In genomic region chr9:33446507-33447403, GRCh38 we compare ENCODE assay signal across 8 cellular contexts. TPM values are rescaled to one million over a fixed set of nuclear protein-coding genes. Genes with fewer than 3 reads are reported as not detected.
A peak's percentile ranks its signal among the peaks of the same experiment; 100 is the strongest.
DNase-seq lines count a peak whose midpoint lies in the region; ATAC-seq, FAIRE-seq and TF ChIP-seq lines count a peak whose summit lies in the region.

No MANE protein-coding gene starts in this region.

- H3K4me3 ChIP-seq in CD4-positive, alpha-beta memory T cell (ENCODE audit: low read length in 2 of 2) = peak overlapping the region; percentile 68 to 73
- H3K4me3 ChIP-seq in kidney (ENCODE audit: low read length in 2 of 2) = peak overlapping the region; percentile 72 to 86

- TF ChIP-seq CTCF in kidney (IDR thresholded peaks at IDR 0.05; ENCODE audit: borderline replicate concordance, extremely low read depth, insufficient read depth) = no peak

- no peak for FAIRE-seq in kidney (lab: Jason Lieb, UNC)

- ATAC-seq in GM19438 (IDR thresholded peaks at IDR 0.05; ENCODE audit: low read depth, unreplicated experiment) (peak; percentile 89), HG03460 (IDR thresholded peaks at IDR 0.05; ENCODE audit: unreplicated experiment) (peak; percentile 87)

- no peaks in the 10 kb centered on the region for H3K27me3 Mint-ChIP-seq in CD4-positive, alpha-beta memory T cell

- peak overlapping the region; percentile 75 for H3K27ac ChIP-seq in CD4-positive, alpha-beta memory T cell (ENCODE audit: low read depth, low read length)
- H3K27ac ChIP-seq in kidney (ENCODE audit: low read depth in 2 of 2, low read length in 2 of 2) = peak overlapping the region; percentile 88 to 92

- DNase-seq in CD4-positive, alpha-beta memory T cell = peak; percentile 78 to 90 (median 82)
- DNase-seq in SW480 (ENCODE audit: low spot score) (peak; percentile 73), astrocyte of the hippocampus (ENCODE audit: low read depth, low spot score) (peak; percentile 59), kidney (peak; percentile 91), Ammon's horn (ENCODE audit: low spot score) (no peak)
- DNase-seq in stimulated activated CD4-positive, alpha-beta T cell treated with anti-CD3 and anti-CD28 coated beads, Interleukin-2, amount 100 ng/mL, for 24 hours = peak; percentile 59 to 60

- H3K9me3 Mint-ChIP-seq in CD4-positive, alpha-beta memory T cell = no peaks in the 10 kb centered on the region

- H3K36me3 ChIP-seq in CD4-positive, alpha-beta memory T cell (ENCODE audit: insufficient read depth, low read length) = peaks cover 24% of the 10 kb centered on the region
- peaks cover 0 to 6% of the 10 kb centered on the region in 2 donors for H3K36me3 ChIP-seq in kidney (ENCODE audit: control insufficient read depth in 1 of 2, insufficient read depth in 2 of 2, low read length in 2 of 2)

- intact Hi-C loops in CD4-positive, alpha-beta memory T cell (cut with micrococcal nuclease) = loop anchor here (1.0 to 5.0 kb wide), 7 partner anchors 12 to 154 kb away; partner anchors contain the start of genes NFX1 and NOL6
- intact Hi-C loops in kidney (cut with DNase I) = no loop called here

- CTCF ChIA-PET in CD4-positive, alpha-beta memory T cell (lab: Charles Lee; ENCODE audit: partially characterized antibody) = interaction anchor here (0.9 to 16.3 kb wide), 13 partner anchors 9 to 146 kb away, joined by 3 to 562 read pairs (median 5); partner anchors contain the start of gene NOL6

- peaks cover 31 to 46% of the 10 kb centered on the region in 2 donors for H3K36me3 Mint-ChIP-seq in CD4-positive, alpha-beta memory T cell

- no peaks in the 10 kb centered on the region for H3K9me3 ChIP-seq in CD4-positive, alpha-beta memory T cell (ENCODE audit: control insufficient read depth in 1 of 2, low read length in 2 of 2)
- no peaks in the 10 kb centered on the region for H3K9me3 ChIP-seq in kidney (ENCODE audit: control insufficient read depth in 1 of 2, low read length in 2 of 2)

- H3K27me3 ChIP-seq in CD4-positive, alpha-beta memory T cell (ENCODE audit: insufficient read depth, low read length) = no peaks in the 10 kb centered on the region

- POLR2A ChIA-PET in CD4-positive, alpha-beta memory T cell (lab: Charles Lee; ENCODE audit: partially characterized antibody) = interaction anchor here (0.6 to 17.8 kb wide), 17 partner anchors 11 to 1174 kb away, joined by 3 to 299 read pairs (median 5); partner anchors contain the start of genes B4GALT1, BAG1, DCTN3 and NFX1

- H3K4me1 Mint-ChIP-seq in CD4-positive, alpha-beta memory T cell = peaks cover 30 to 77% (median 46%) of the 10 kb centered on the region in 4 donors

- peaks cover 66% of the 10 kb centered on the region for H3K4me1 ChIP-seq in CD4-positive, alpha-beta memory T cell (ENCODE audit: insufficient read depth, low read length)
- H3K4me1 ChIP-seq in kidney (ENCODE audit: control insufficient read depth in 1 of 2, insufficient read depth in 1 of 2, low read depth in 1 of 2, low read length in 2 of 2) = peaks cover 18 to 26% of the 10 kb centered on the region in 2 donors

- peak overlapping the region; percentile 72 to 79 for H3K9ac ChIP-seq in kidney (ENCODE audit: low read length in 2 of 2)

- H3K4me3 Mint-ChIP-seq in CD4-positive, alpha-beta memory T cell = peak overlapping the region; percentile 92 to 98 (median 94)

- peak overlapping the region; percentile 94 to 98 (median 95) for H3K27ac Mint-ChIP-seq in CD4-positive, alpha-beta memory T cell

RNA-seq across cellular contexts. Expression of gene AQP3, which starts 0.6 kb away (rescaled TPM):
- total RNA-seq in CD4-positive, alpha-beta memory T cell = 100 to 1,000 TPM; 172 TPM
- polyA plus RNA-seq in CD4-positive, alpha-beta memory T cell = 100 to 1,000 TPM; 484 to 562 TPM
- 135 TPM for total RNA-seq in kidney
- 401 TPM for polyA plus RNA-seq in kidney (ENCODE audit: insufficient read depth, low read depth, low replicate concordance)

RNA-seq across cellular contexts. Expression of gene NOL6, which starts 27.0 kb away (rescaled TPM):
- 10 to 100 TPM; 39.1 to 41.1 TPM for total RNA-seq in CD4-positive, alpha-beta memory T cell
- polyA plus RNA-seq in CD4-positive, alpha-beta memory T cell = 10 to 100 TPM; 11.7 to 28.1 TPM
- total RNA-seq in kidney = 32.8 TPM
- 10.8 TPM for polyA plus RNA-seq in kidney (ENCODE audit: insufficient read depth, low read depth, low replicate concordance)

RNA-seq across cellular contexts. Expression of gene AQP7, which starts 44.4 kb away (rescaled TPM):
- under 1 TPM in 1 of 2 experiments, not detected in 1; 0.81 TPM for total RNA-seq in CD4-positive, alpha-beta memory T cell
- polyA plus RNA-seq in CD4-positive, alpha-beta memory T cell = under 1 TPM in 1 of 2 donors, not detected in 1; 0.30 TPM
- 11.9 TPM for total RNA-seq in kidney
- 45.3 TPM for polyA plus RNA-seq in kidney (ENCODE audit: insufficient read depth, low read depth, low replicate concordance)
